ENCODE assay signal across 18 cellular contexts in the genomic region with DNA sequence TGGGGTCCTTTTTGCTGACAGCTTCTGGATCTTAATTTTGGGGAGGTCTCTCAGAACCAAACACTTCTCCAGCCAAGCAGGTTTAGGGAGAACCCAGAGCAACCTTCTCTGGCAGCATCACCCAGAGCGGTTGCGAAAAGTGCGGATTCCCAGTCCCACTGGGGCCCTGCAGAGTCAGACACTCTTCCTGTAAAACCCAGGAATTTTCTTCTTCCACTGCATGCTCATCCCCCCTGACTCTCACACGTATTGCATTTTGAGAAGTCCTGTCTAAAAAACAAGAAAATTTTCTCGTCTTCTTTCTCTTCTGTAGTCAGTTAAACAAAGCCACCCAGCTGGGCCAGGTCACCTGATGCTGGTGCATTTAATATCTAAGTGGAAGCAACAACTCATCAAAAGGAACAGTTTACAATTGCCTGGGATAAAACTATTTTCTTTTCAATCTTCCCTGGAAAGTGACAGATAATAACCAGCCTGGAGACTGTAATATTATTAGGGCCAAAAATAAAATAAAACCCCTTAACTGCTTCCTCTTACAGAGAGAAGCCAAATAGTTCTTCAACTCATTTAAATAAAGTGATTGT.
DNase-seq lines count a peak whose midpoint lies in the region; TF ChIP-seq lines count a peak whose summit lies in the region.
"Had no signal": no experiment of that assay in that cellular context is flagged by ENCODE, and none has a peak within 500 bp of the region (broad histone marks: within the 10 kb centered on the region; RNA-seq: fewer than 3 reads in every experiment).

No MANE protein-coding gene starts in this region.

- no peak overlapping the region for H2AK5ac ChIP-seq in H9 (ENCODE audit: insufficient read length, low read length)

- WGBS in H9 (ENCODE audit: extremely low coverage, insufficient read length, low lambda C conversion rate) = no CpG with 5 or more reads among the region's 5 CpGs
- 48 to 53% (median 50%) methylated on average over 5 of the region's 5 CpGs for WGBS in ovary, 3 donors

- H2BK120ac ChIP-seq in H9 (ENCODE audit: low read depth, low read length, poor library complexity, severe bottlenecking) = no peak overlapping the region

- TF ChIP-seq POLR2A in ovary (IDR thresholded peaks at IDR 0.05) = no peak

- no peak overlapping the region; the same call in 1 of the 2 replicates for H3K4me3 ChIP-seq in iPS-20b (ENCODE audit: low read length)
- H3K4me3 ChIP-seq in neural progenitor cell = no peak overlapping the region
- no peak overlapping the region for H3K4me3 ChIP-seq in ovary
- H3K4me3 ChIP-seq: BLaER1 treated with 17β-estradiol and CSF1 and Interleukin-3, amounts not matched to agents 10 nM and 100 nM; GM12878 had no signal

- H3K4me2 ChIP-seq in H9 (ENCODE audit: insufficient read depth, insufficient read length, low read length) (no peak overlapping the region), neural progenitor cell (peak overlapping the region; percentile 31)
- H3K4me2 ChIP-seq: BLaER1 treated with 17β-estradiol and CSF1 and Interleukin-3, amounts not matched to agents 10 nM and 100 nM had no signal

- H3K4me1 Mint-ChIP-seq in H9 = peaks cover 37 to 42% of the 10 kb centered on the region in 2 experiments
- peaks cover 24% of the 10 kb centered on the region for H3K4me1 Mint-ChIP-seq in neural progenitor cell
- H3K4me1 Mint-ChIP-seq: B cell had no signal

- H3K27ac Mint-ChIP-seq in H9 = peak overlapping the region in 2 of 3 experiments; percentile 38 to 92; a peak in 3 of 7 replicates
- no peak overlapping the region for H3K27ac Mint-ChIP-seq in neural progenitor cell
- H3K27ac Mint-ChIP-seq: B cell; CD8-positive, alpha-beta T cell; HFFc6 had no signal

- no peak for TF ChIP-seq CTCF in H9 (conservative IDR thresholded peaks at IDR 0.05)
- TF ChIP-seq CTCF in neural progenitor cell (IDR thresholded peaks at IDR 0.05) = no peak
- no peak for TF ChIP-seq CTCF in ovary (IDR thresholded peaks at IDR 0.05)

- H3K9me3 Mint-ChIP-seq in H9 (no peaks in the 10 kb centered on the region; a peak in 2 of 5 replicates), neural progenitor cell (no peaks in the 10 kb centered on the region)
- H3K9me3 Mint-ChIP-seq: CD8-positive, alpha-beta T cell had no signal

- H2BK5ac ChIP-seq in H9 (ENCODE audit: insufficient read length, low read length) = no peak overlapping the region

- no peak overlapping the region for H3T11ph ChIP-seq in H9 (ENCODE audit: low read length)

- H2BK12ac ChIP-seq in H9 (ENCODE audit: insufficient read length, low read depth, low read length) = no peak overlapping the region

- no peaks in the 10 kb centered on the region for H3K23me2 ChIP-seq in H9 (ENCODE audit: insufficient read length, low read depth, low read length, poor library complexity, severe bottlenecking)

- H4K20me1 ChIP-seq in H9 (ENCODE audit: control insufficient read depth, insufficient read depth, insufficient read length) (no peaks in the 10 kb centered on the region), neural progenitor cell (ENCODE audit: low read depth) (peaks cover 9% of the 10 kb centered on the region)

- H3K27me3 ChIP-seq in H9 (ENCODE audit: insufficient read depth, low read length) = no peaks in the 10 kb centered on the region
- no peaks in the 10 kb centered on the region; the same call in 1 of the 2 replicates for H3K27me3 ChIP-seq in iPS-20b (ENCODE audit: insufficient read depth, low read length)
- H3K27me3 ChIP-seq in neural progenitor cell = no peaks in the 10 kb centered on the region
- no peaks in the 10 kb centered on the region for H3K27me3 ChIP-seq in ovary

- no peak overlapping the region for H3K23ac ChIP-seq in H9 (ENCODE audit: insufficient read length, low read depth, low read length)

- H3K4me3 Mint-ChIP-seq in H9 = 0 out of 5 replicates have a peak overlapping the region, but pooled peaks of 1 of the 2 experiments have one; percentile 30
- no peak overlapping the region for H3K4me3 Mint-ChIP-seq in neural progenitor cell
- H3K4me3 Mint-ChIP-seq: B cell; CD8-positive, alpha-beta T cell; HFFc6 had no signal

- H3K79me1 ChIP-seq in H9 (ENCODE audit: insufficient read depth, low read depth, low read length, poor library complexity, severe bottlenecking) = no peaks in the 10 kb centered on the region

- H2BK20ac ChIP-seq in H9 (ENCODE audit: low read depth, low read length, poor library complexity, severe bottlenecking) = no peak overlapping the region

- no peaks in the 10 kb centered on the region for H3K9me3 ChIP-seq in H9 (ENCODE audit: control insufficient read depth, low read depth, low read length)
- H3K9me3 ChIP-seq in iPS-20b (ENCODE audit: insufficient read depth, low read depth, low read length) = no peaks in the 10 kb centered on the region
- H3K9me3 ChIP-seq in neural progenitor cell (ENCODE audit: low read depth) = no peaks in the 10 kb centered on the region
- no peaks in the 10 kb centered on the region for H3K9me3 ChIP-seq in ovary
- H3K9me3 ChIP-seq: BLaER1 treated with 17β-estradiol and CSF1 and Interleukin-3, amounts not matched to agents 10 nM and 100 nM had no signal

- no peak overlapping the region for H4K5ac ChIP-seq in H9 (ENCODE audit: insufficient read length, low read depth, low read length)

- no peak overlapping the region for H4K91ac ChIP-seq in H9 (ENCODE audit: insufficient read length, low read depth, low read length)

- peaks cover 0 to 2% (median 0%) of the 10 kb centered on the region in 3 experiments; a peak in 1 of 7 replicates for H3K36me3 Mint-ChIP-seq in H9 (ENCODE audit: insufficient read depth in 1 of 3, low read depth in 3 of 3)
- H3K36me3 Mint-ChIP-seq in neural progenitor cell = no peaks in the 10 kb centered on the region
- H3K36me3 Mint-ChIP-seq: CD8-positive, alpha-beta T cell had no signal

- no peak for TF ChIP-seq EP300 in ovary (IDR thresholded peaks at IDR 0.05)

- peaks cover 14% of the 10 kb centered on the region; the same call in 1 of the 2 replicates for H3K4me1 ChIP-seq in H9 (ENCODE audit: insufficient read depth, low read length)
- peaks cover 30% of the 10 kb centered on the region; the same call in 1 of the 2 replicates for H3K4me1 ChIP-seq in iPS-20b (ENCODE audit: insufficient read depth, low read length)
- peaks cover 21% of the 10 kb centered on the region for H3K4me1 ChIP-seq in neural progenitor cell
- H3K4me1 ChIP-seq in ovary (ENCODE audit: insufficient read depth) = no peaks in the 10 kb centered on the region
- H3K4me1 ChIP-seq: BLaER1 treated with 17β-estradiol and CSF1 and Interleukin-3, amounts not matched to agents 10 nM and 100 nM had no signal

- DNase-seq in H9 = no peak
- DNase-seq in NCI-H2227 treated with DMSO at 0.1 percent for 48 hours (lab: John Stamatoyannopoulos, UW) = peak; percentile 37
- no peak for DNase-seq in neural progenitor cell (ENCODE audit: low spot score)
- no peak for DNase-seq in ovary
- DNase-seq in Kasumi-1 (lab: John Stamatoyannopoulos, UW) = no peak
- no peak for DNase-seq in GOT3 (lab: John Stamatoyannopoulos, UW)
- DNase-seq: CD8-positive, alpha-beta T cell; COR-L47; DMS 273 treated with DMSO at 0.1 percent for 48 hours; DMS53; DND-41; EL; HFFc6; IMR-90 had no signal

- H3K56ac ChIP-seq in H9 (ENCODE audit: insufficient read length, low read depth, low read length) = no peak overlapping the region

- H3K27ac ChIP-seq in H9 (ENCODE audit: insufficient read length, low read depth, low read length) = peak overlapping the region; percentile 42
- H3K27ac ChIP-seq in iPS-20b (ENCODE audit: low read length) = no peak overlapping the region
- no peak overlapping the region for H3K27ac ChIP-seq in neural progenitor cell
- no peak overlapping the region for H3K27ac ChIP-seq in ovary
- H3K27ac ChIP-seq: BLaER1 treated with 17β-estradiol and CSF1 and Interleukin-3, amounts not matched to agents 10 nM and 100 nM had no signal

- peaks cover 7% of the 10 kb centered on the region for H3F3A ChIP-seq in neural progenitor cell (ENCODE audit: low read depth)

- no peak overlapping the region for H3K4ac ChIP-seq in H9 (ENCODE audit: low read depth, low read length)

- no peaks in the 10 kb centered on the region for H3K36me3 ChIP-seq in iPS-20b (ENCODE audit: insufficient read depth, low read depth, low read length)
- H3K36me3 ChIP-seq in neural progenitor cell = no peaks in the 10 kb centered on the region
- no peaks in the 10 kb centered on the region for H3K36me3 ChIP-seq in ovary
- H3K36me3 ChIP-seq: BLaER1 treated with 17β-estradiol and CSF1 and Interleukin-3, amounts not matched to agents 10 nM and 100 nM had no signal

- intact Hi-C loops in ovary (cut with DNase I) = no loop called here

- H3K79me2 ChIP-seq in H9 (ENCODE audit: insufficient read depth, low read length) (no peaks in the 10 kb centered on the region), neural progenitor cell (ENCODE audit: low read depth) (no peaks in the 10 kb centered on the region)

- no peak overlapping the region for H4K8ac ChIP-seq in H9 (replicated peaks; ENCODE audit: insufficient read length, low read depth, low read length)

- no peak overlapping the region for H3K18ac ChIP-seq in H9 (ENCODE audit: insufficient read length, low read depth, low read length)

- H3K14ac ChIP-seq in H9 (ENCODE audit: insufficient read depth, low read length) = no peak overlapping the region

- H2AFZ ChIP-seq in H9 (ENCODE audit: low read length) = no peak overlapping the region
- no peak overlapping the region for H2AFZ ChIP-seq in neural progenitor cell (replicated peaks)

- H3K9ac ChIP-seq in H9 (ENCODE audit: extremely low read depth, insufficient read length, low read length) (no peak overlapping the region), iPS-20b (ENCODE audit: low read depth, low read length) (peak overlapping the region; percentile 36; the same call in 1 of the 2 replicates), neural progenitor cell (no peak overlapping the region)
- H3K9ac ChIP-seq: BLaER1 treated with 17β-estradiol and CSF1 and Interleukin-3, amounts not matched to agents 10 nM and 100 nM had no signal

- H3K27me3 Mint-ChIP-seq in H9 (ENCODE audit: low read depth) = peaks cover 12% of the 10 kb centered on the region; the same call in 1 of the 2 replicates
- peaks cover 2% of the 10 kb centered on the region for H3K27me3 Mint-ChIP-seq in neural progenitor cell (ENCODE audit: insufficient read depth, low read depth)

- H2BK15ac ChIP-seq in H9 (ENCODE audit: low read depth, low read length) = no peak overlapping the region
